In genomic region chr6:151695181-151695580, GRCh38 we compare ENCODE assay signal across 1 cellular context.
TF ChIP-seq lines count a peak whose summit lies in the region.

No MANE protein-coding gene starts in this region.

TF ChIP-seq in GM23338, 12 proteins besides CTCF, POLR2A, EP300 and RAD21 (continued from another document):
- TF ChIP-seq ZNF462 (CRISPR knock-in tag; IDR thresholded peaks at IDR 0.05) (no peak), CREB1 (CRISPR knock-in tag; IDR thresholded peaks at IDR 0.05; ENCODE audit: low read depth) (no peak), NANOG (IDR thresholded peaks at IDR 0.05; ENCODE audit: borderline replicate concordance) (no peak), STAT1 (IDR thresholded peaks at IDR 0.05; ENCODE audit: unreplicated experiment) (no peak), ZNF331 (CRISPR knock-in tag; IDR thresholded peaks at IDR 0.05; ENCODE audit: low read depth) (no peak), EZH2 (IDR thresholded peaks at IDR 0.05; ENCODE audit: low read depth, unreplicated experiment) (no peak)
